Comparison of ENCODE assay signal across 34 cellular contexts in genomic region chr3:76500746-76501275, GRCh38.
DNase-seq lines count a peak whose midpoint lies in the region; ATAC-seq, FAIRE-seq and TF ChIP-seq lines count a peak whose summit lies in the region.
"Had no signal": no experiment of that assay in that cellular context is flagged by ENCODE, and none has a peak within 500 bp of the region (broad histone marks: within the 10 kb centered on the region; RNA-seq: fewer than 3 reads in every experiment).

No MANE protein-coding gene starts in this region.

- no peak for TF ChIP-seq POLR2A in GM18505 (IDR thresholded peaks at IDR 0.05; ENCODE audit: borderline replicate concordance, extremely low read depth, insufficient read depth, insufficient read length)

- peaks cover 9% of the 10 kb centered on the region for H3K9me3 Mint-ChIP-seq in chondrocyte (ENCODE audit: low read depth)
- peaks cover 5% of the 10 kb centered on the region for H3K9me3 Mint-ChIP-seq in activated naive CD4-positive, alpha-beta T cell treated with anti-CD3 and anti-CD28 coated beads for 36 hours
- H3K9me3 Mint-ChIP-seq: neural crest cell had no signal

- peak; percentile 38 for FAIRE-seq in RCC 7860 (lab: Jason Lieb, UNC)
- FAIRE-seq in GM19239 (lab: Jason Lieb, UNC) = no peak
- FAIRE-seq: D721Med, GM12878 had no signal

- DNase-seq in AG10803 (ENCODE audit: low read depth) (peak; percentile 17), RCC 7860 (ENCODE audit: low spot score) (peak; percentile 40), chondrocyte (ENCODE audit: low spot score) (no peak), kidney tubule cell (ENCODE audit: low spot score) (peak; percentile 50), GM19239 (ENCODE audit: insufficient read length, low spot score) (no peak)
- no peak for DNase-seq in activated naive CD4-positive, alpha-beta T cell treated with anti-CD3 and anti-CD28 coated beads for 36 hours
- DNase-seq: 8988T; activated CD4-positive, alpha-beta memory T cell treated with anti-CD3 and anti-CD28 coated beads, Interleukin-2, amount 10 ng/mL, durations not matched to agents 7 days and 5 days; activated CD4-positive, CD25-positive, alpha-beta regulatory T cell treated with anti-CD3 and anti-CD28 coated beads, Interleukin-2, amount 50 U/mL, for 72 hours; activated CD8-positive, alpha-beta memory T cell treated with anti-CD3 and anti-CD28 coated beads, Interleukin-2, amount 50 U/mL, for 48 hours; activated naive CD4-positive, alpha-beta T cell treated with anti-CD3 and anti-CD28 coated beads, Interleukin-2, amount 50 U/mL, for 16 hours; AML-193; anterior cingulate cortex; CD4-positive, alpha-beta T cell; foreskin melanocyte; GOT3; left colon; mesenchymal stem cell; NCI-H1417 treated with DMSO at 0.1 percent for 48 hours; NCI-H2081; NCI-H345; NCI-H774; sigmoid colon; stimulated activated CD4-positive, alpha-beta T cell treated with anti-CD3 and anti-CD28 coated beads, Interleukin-4, amount 100 ng/mL, for 4 hours; stimulated activated naive B cell treated with anti-CD40 and anti-IgM and Interleukin-4, amounts not matched to agents 10 μg/mL and 1 μg/mL and 100 μg/mL, for 72 hours; T-helper 2 cell; testis had no signal

- peaks cover 26% of the 10 kb centered on the region for H3K4me1 Mint-ChIP-seq in chondrocyte (ENCODE audit: low read depth)
- no peaks in the 10 kb centered on the region for H3K4me1 Mint-ChIP-seq in activated naive CD4-positive, alpha-beta T cell treated with anti-CD3 and anti-CD28 coated beads for 36 hours (ENCODE audit: low read depth)
- H3K4me1 Mint-ChIP-seq: activated CD4-positive, alpha-beta memory T cell treated with anti-CD3 and anti-CD28 coated beads, Interleukin-2, amount 10 ng/mL, durations not matched to agents 7 days and 5 days; neural crest cell; stimulated activated naive B cell treated with anti-CD40 and anti-IgM and Interleukin-4, amounts not matched to agents 10 μg/mL and 1 μg/mL and 100 μg/mL, for 72 hours had no signal

- no peaks in the 10 kb centered on the region for H3K36me3 Mint-ChIP-seq in chondrocyte (ENCODE audit: low read depth)
- no peaks in the 10 kb centered on the region for H3K36me3 Mint-ChIP-seq in activated naive CD4-positive, alpha-beta T cell treated with anti-CD3 and anti-CD28 coated beads for 36 hours (ENCODE audit: low read depth)
- H3K36me3 Mint-ChIP-seq: stimulated activated naive B cell treated with anti-CD40 and anti-IgM and Interleukin-4, amounts not matched to agents 10 μg/mL and 1 μg/mL and 100 μg/mL, for 72 hours had no signal

- TF ChIP-seq CTCF in AG10803 (conservative IDR thresholded peaks at IDR 0.05; ENCODE audit: low read length) = no peak
- TF ChIP-seq CTCF in chondrocyte (IDR thresholded peaks at IDR 0.05) = no peak

- H3K4me3 ChIP-seq in AG10803 (ENCODE audit: low read length) = no peak overlapping the region
- H3K4me3 ChIP-seq: GM12878, sigmoid colon, SK-N-MC, testis had no signal

- H3K4me3 Mint-ChIP-seq in chondrocyte (ENCODE audit: unreplicated experiment) = no peak overlapping the region
- H3K4me3 Mint-ChIP-seq in activated naive CD4-positive, alpha-beta T cell treated with anti-CD3 and anti-CD28 coated beads for 36 hours = no peak overlapping the region
- H3K4me3 Mint-ChIP-seq: activated CD4-positive, alpha-beta memory T cell treated with anti-CD3 and anti-CD28 coated beads, Interleukin-2, amount 10 ng/mL, durations not matched to agents 7 days and 5 days; CD4-positive, alpha-beta T cell; neural crest cell; stimulated activated naive B cell treated with anti-CD40 and anti-IgM and Interleukin-4, amounts not matched to agents 10 μg/mL and 1 μg/mL and 100 μg/mL, for 72 hours had no signal

- CTCF ChIA-PET in activated naive CD4-positive, alpha-beta T cell treated with anti-CD3 and anti-CD28 coated beads for 36 hours (lab: Charles Lee) = no interaction called here

- H3K27ac Mint-ChIP-seq in chondrocyte (ENCODE audit: unreplicated experiment) = peak overlapping the region; percentile 32
- no peak overlapping the region for H3K27ac Mint-ChIP-seq in activated naive CD4-positive, alpha-beta T cell treated with anti-CD3 and anti-CD28 coated beads for 36 hours
- H3K27ac Mint-ChIP-seq: activated CD4-positive, alpha-beta memory T cell treated with anti-CD3 and anti-CD28 coated beads, Interleukin-2, amount 10 ng/mL, durations not matched to agents 7 days and 5 days; CD4-positive, alpha-beta T cell; progenitor cell of endocrine pancreas; stimulated activated naive B cell treated with anti-CD40 and anti-IgM and Interleukin-4, amounts not matched to agents 10 μg/mL and 1 μg/mL and 100 μg/mL, for 72 hours had no signal

- ATAC-seq in HG03432 (IDR thresholded peaks at IDR 0.05; ENCODE audit: unreplicated experiment) = no peak
- no peak for ATAC-seq in GM18505 (IDR thresholded peaks at IDR 0.05; ENCODE audit: unreplicated experiment)
- ATAC-seq: GM12878; left colon; stimulated activated naive B cell treated with anti-CD40 and anti-IgM and Interleukin-4, amounts not matched to agents 10 μg/mL and 1 μg/mL and 100 μg/mL, for 72 hours had no signal

- H3K27me3 Mint-ChIP-seq in chondrocyte (ENCODE audit: low read depth) = no peaks in the 10 kb centered on the region
- no peaks in the 10 kb centered on the region for H3K27me3 Mint-ChIP-seq in activated naive CD4-positive, alpha-beta T cell treated with anti-CD3 and anti-CD28 coated beads for 36 hours (ENCODE audit: low read depth)
- H3K27me3 Mint-ChIP-seq: activated CD4-positive, alpha-beta memory T cell treated with anti-CD3 and anti-CD28 coated beads, Interleukin-2, amount 10 ng/mL, durations not matched to agents 7 days and 5 days; CD4-positive, alpha-beta T cell; progenitor cell of endocrine pancreas; stimulated activated naive B cell treated with anti-CD40 and anti-IgM and Interleukin-4, amounts not matched to agents 10 μg/mL and 1 μg/mL and 100 μg/mL, for 72 hours had no signal

- intact Hi-C loops in activated naive CD4-positive, alpha-beta T cell treated with anti-CD3 and anti-CD28 coated beads for 36 hours (cut with micrococcal nuclease) = no loop called here

Comparison
In these comparisons a context has a peak if more than half of its experiments do, and no peak if none do; other contexts are left out.
1. DNase-seq: peak in AG10803 (single experiment), RCC 7860 (single experiment) and kidney tubule cell (single experiment); none in chondrocyte (single experiment), activated naive CD4-positive, alpha-beta T cell treated with anti-CD3 and anti-CD28 coated beads for 36 hours (single experiment) and GM19239 (single experiment).